ENCODE assay signal across 9 cellular contexts in the genomic region with DNA sequence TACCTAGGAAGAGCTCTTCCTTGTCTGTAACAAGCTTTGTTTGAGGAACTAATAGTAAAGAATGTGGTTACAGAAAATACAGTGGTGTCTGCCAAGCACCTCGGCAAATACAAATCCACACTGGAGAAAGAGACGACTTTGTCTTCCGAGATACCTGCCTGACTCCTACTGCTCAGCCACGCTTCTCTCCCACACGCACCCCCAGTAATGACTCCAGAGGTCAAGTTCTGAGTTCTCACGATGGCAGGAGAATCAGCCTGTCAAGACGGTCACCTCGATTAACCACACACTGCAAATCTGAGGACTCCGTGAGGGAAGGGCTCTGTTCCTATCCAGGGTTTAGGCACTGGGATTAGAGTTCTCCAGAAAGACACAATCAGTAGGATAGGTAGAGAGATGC. TPM values are rescaled to one million over a fixed set of nuclear protein-coding genes. Genes with fewer than 3 reads are reported as not detected.
"Had no signal": no experiment of that assay in that cellular context is flagged by ENCODE, and none has a peak within 500 bp of the region (broad histone marks: within the 10 kb centered on the region; RNA-seq: fewer than 3 reads in every experiment).

No MANE protein-coding gene starts in this region.

- H2AFZ ChIP-seq: GM23248 had no signal

- H3K27ac ChIP-seq: GM23248, HL-60 had no signal

- H3K9ac ChIP-seq: GM23248 had no signal

- FAIRE-seq: HepG2, K562 had no signal

- H3K4me3 ChIP-seq: GM23248, K562 had no signal

- ATAC-seq: HepG2, K562 had no signal

- DNase-seq: GM23248, H7, HCEC 1CT, KG1 had no signal

RNA-seq across cellular contexts. Expression of a gene that starts 8.2 kb away (rescaled TPM):
- total RNA-seq: GM23248, HepG2, K562 had no signal
- polyA plus RNA-seq: GM23248, HepG2 had no signal

RNA-seq across cellular contexts. Expression of a gene that starts 21.6 kb away (rescaled TPM):
- total RNA-seq: GM23248, H4, H7, HepG2, HT1080, K562 had no signal
- polyA plus RNA-seq: GM23248, HepG2 had no signal
